3 cellular contexts compared by ENCODE assay signal in the genomic region with DNA sequence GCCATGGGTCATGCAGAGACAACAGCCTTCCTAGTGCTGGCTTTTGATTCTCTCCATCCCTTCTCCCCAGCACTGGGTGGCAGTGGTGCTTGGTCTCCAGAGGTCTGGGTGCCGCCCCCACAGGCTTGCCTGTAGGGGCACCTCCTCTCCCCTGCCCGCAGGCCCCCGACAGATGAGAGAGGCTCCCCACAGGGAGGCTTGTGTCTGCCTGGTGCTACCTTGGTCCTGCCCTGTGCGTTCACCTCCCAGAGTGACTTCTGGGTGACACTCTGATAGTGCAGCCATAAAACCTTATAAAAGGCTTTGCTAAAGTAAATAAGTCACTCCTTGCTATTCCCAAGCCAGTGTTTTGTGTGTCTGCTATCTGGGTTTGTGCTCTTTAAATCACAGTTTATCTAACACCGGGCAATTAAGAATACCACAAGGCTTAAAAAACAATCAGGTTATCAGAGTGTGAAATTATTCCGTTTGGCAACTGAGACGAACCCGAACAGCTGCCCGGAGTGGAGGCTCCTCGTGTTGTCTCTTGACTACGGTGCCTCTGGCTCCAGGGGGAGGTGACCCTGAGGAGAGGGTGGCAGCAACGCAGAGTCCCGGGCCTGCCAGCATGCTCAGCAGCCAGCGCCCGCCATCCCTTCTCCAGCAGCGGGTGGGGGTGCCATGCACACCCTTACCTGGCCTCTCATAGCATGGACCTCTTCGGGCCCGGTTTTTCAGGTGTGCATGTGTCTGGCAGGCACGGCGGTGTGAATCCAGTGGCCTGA.
TF ChIP-seq lines count a peak whose summit lies in the region.

No MANE protein-coding gene starts in this region.

TF ChIP-seq in IMR-90, 13 proteins besides CTCF, POLR2A, EP300 and RAD21:
- TF ChIP-seq RCOR1 (IDR thresholded peaks at IDR 0.05; ENCODE audit: insufficient replicate concordance, low read length) (no peak), RFX5 (IDR thresholded peaks at IDR 0.05; ENCODE audit: low read depth, low read length) (no peak), CHD1 (IDR thresholded peaks at IDR 0.05; ENCODE audit: low read depth, low read length) (no peak), NFE2L2 (IDR thresholded peaks at IDR 0.05; ENCODE audit: low read depth, low read length) (no peak)
- TF ChIP-seq, protein P1, sequence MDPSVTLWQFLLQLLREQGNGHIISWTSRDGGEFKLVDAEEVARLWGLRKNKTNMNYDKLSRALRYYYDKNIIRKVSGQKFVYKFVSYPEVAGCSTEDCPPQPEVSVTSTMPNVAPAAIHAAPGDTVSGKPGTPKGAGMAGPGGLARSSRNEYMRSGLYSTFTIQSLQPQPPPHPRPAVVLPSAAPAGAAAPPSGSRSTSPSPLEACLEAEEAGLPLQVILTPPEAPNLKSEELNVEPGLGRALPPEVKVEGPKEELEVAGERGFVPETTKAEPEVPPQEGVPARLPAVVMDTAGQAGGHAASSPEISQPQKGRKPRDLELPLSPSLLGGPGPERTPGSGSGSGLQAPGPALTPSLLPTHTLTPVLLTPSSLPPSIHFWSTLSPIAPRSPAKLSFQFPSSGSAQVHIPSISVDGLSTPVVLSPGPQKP (IDR thresholded peaks at IDR 0.05; ENCODE audit: borderline replicate concordance, low read depth, low read length) = no peak

TF ChIP-seq in WTC11, 78 proteins besides CTCF, POLR2A, EP300 and RAD21:
- no peak for TF ChIP-seq NFATC4 (CRISPR knock-in tag; IDR thresholded peaks at IDR 0.05)
- TF ChIP-seq SOX15 (CRISPR knock-in tag; IDR thresholded peaks at IDR 0.05) = no peak
- no peak for TF ChIP-seq MYBL2 (CRISPR knock-in tag; IDR thresholded peaks at IDR 0.05)
- no peak for TF ChIP-seq ZNF121 (CRISPR knock-in tag; IDR thresholded peaks at IDR 0.05)
- TF ChIP-seq, protein P2, sequence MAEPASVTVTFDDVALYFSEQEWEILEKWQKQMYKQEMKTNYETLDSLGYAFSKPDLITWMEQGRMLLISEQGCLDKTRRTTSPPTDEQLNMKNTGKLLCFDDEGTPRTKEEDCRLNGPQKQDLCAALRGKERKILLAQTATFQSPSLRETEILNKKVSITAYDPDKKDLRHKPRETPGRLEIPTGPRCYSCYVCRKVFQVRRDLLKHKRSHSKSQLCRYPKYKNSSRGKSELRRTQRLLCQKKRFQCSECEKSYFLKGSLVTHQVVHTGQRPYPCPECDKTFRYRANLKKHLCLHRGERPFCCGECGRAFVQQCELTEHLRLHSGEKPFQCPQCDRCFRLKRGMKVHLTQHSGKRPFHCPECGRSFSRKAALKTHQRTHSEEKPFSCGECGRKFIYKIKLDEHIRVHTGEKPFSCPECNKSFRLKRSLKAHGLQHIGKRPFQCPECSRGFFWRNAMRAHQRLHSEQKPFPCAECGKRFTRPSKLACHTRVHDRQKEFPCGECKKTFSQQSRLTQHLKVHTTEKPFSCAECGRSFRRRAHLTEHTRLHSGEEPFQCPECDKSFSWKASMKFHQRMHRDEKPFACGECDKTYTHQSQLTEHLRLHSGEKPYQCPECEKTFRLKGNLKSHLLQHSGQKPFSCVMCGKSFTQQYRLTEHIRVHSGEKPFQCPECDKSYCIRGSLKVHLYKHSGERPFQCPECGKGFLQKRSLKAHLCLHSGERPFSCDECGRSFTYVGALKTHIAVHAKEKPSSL (CRISPR knock-in tag; conservative IDR thresholded peaks at IDR 0.05) = no peak
- TF ChIP-seq NFE2L1 (CRISPR knock-in tag; IDR thresholded peaks at IDR 0.05) = no peak
- TF ChIP-seq RORB (CRISPR knock-in tag; IDR thresholded peaks at IDR 0.05) = no peak
- no peak for TF ChIP-seq TP53 (CRISPR knock-in tag; IDR thresholded peaks at IDR 0.05)
- TF ChIP-seq CREB1 (CRISPR knock-in tag; IDR thresholded peaks at IDR 0.05) = no peak
- no peak for TF ChIP-seq ATF1 (CRISPR knock-in tag; IDR thresholded peaks at IDR 0.05)
TF ChIP-seq in WTC11: peak in this region for 0.

TF ChIP-seq in SK-N-SH treated with all-trans-retinoic acid at 6 μM for 48 hours, 23 proteins besides CTCF, POLR2A, EP300 and RAD21:
- TF ChIP-seq, protein P3, sequence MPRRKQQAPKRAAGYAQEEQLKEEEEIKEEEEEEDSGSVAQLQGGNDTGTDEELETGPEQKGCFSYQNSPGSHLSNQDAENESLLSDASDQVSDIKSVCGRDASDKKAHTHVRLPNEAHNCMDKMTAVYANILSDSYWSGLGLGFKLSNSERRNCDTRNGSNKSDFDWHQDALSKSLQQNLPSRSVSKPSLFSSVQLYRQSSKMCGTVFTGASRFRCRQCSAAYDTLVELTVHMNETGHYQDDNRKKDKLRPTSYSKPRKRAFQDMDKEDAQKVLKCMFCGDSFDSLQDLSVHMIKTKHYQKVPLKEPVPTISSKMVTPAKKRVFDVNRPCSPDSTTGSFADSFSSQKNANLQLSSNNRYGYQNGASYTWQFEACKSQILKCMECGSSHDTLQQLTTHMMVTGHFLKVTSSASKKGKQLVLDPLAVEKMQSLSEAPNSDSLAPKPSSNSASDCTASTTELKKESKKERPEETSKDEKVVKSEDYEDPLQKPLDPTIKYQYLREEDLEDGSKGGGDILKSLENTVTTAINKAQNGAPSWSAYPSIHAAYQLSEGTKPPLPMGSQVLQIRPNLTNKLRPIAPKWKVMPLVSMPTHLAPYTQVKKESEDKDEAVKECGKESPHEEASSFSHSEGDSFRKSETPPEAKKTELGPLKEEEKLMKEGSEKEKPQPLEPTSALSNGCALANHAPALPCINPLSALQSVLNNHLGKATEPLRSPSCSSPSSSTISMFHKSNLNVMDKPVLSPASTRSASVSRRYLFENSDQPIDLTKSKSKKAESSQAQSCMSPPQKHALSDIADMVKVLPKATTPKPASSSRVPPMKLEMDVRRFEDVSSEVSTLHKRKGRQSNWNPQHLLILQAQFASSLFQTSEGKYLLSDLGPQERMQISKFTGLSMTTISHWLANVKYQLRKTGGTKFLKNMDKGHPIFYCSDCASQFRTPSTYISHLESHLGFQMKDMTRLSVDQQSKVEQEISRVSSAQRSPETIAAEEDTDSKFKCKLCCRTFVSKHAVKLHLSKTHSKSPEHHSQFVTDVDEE (CRISPR knock-in tag; IDR thresholded peaks at IDR 0.05) = no peak
- TF ChIP-seq ESRRG (CRISPR knock-in tag; IDR thresholded peaks at IDR 0.05) = no peak
- no peak for TF ChIP-seq ZFP30 (CRISPR knock-in tag; IDR thresholded peaks at IDR 0.05)
- no peak for TF ChIP-seq GLIS3 (CRISPR knock-in tag; IDR thresholded peaks at IDR 0.05)
- TF ChIP-seq, protein P4, sequence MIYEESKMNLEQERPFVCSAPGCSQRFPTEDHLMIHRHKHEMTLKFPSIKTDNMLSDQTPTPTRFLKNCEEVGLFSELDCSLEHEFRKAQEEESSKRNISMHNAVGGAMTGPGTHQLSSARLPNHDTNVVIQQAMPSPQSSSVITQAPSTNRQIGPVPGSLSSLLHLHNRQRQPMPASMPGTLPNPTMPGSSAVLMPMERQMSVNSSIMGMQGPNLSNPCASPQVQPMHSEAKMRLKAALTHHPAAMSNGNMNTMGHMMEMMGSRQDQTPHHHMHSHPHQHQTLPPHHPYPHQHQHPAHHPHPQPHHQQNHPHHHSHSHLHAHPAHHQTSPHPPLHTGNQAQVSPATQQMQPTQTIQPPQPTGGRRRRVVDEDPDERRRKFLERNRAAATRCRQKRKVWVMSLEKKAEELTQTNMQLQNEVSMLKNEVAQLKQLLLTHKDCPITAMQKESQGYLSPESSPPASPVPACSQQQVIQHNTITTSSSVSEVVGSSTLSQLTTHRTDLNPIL (CRISPR knock-in tag; IDR thresholded peaks at IDR 0.05; ENCODE audit: low read depth) = no peak
- no peak for TF ChIP-seq TOX (CRISPR knock-in tag; IDR thresholded peaks at IDR 0.05; ENCODE audit: borderline replicate concordance)
- no peak for TF ChIP-seq TCF4 (CRISPR knock-in tag; IDR thresholded peaks at IDR 0.05; ENCODE audit: borderline replicate concordance)
- TF ChIP-seq ARNTL (CRISPR knock-in tag; IDR thresholded peaks at IDR 0.05; ENCODE audit: borderline replicate concordance, low read depth) = no peak
- no peak for TF ChIP-seq SNAI2 (CRISPR knock-in tag; IDR thresholded peaks at IDR 0.05)
- no peak for TF ChIP-seq ZNF565 (CRISPR knock-in tag; conservative IDR thresholded peaks at IDR 0.05; ENCODE audit: low read depth)
- no peak for TF ChIP-seq ISL1 (CRISPR knock-in tag; IDR thresholded peaks at IDR 0.05)
- TF ChIP-seq ZC3H10 (CRISPR knock-in tag; IDR thresholded peaks at IDR 0.05) = no peak
- no peak for TF ChIP-seq ZNF8 (CRISPR knock-in tag; IDR thresholded peaks at IDR 0.05)
- no peak for TF ChIP-seq RARB (CRISPR knock-in tag; IDR thresholded peaks at IDR 0.05)
- no peak for TF ChIP-seq CSDC2 (CRISPR knock-in tag; IDR thresholded peaks at IDR 0.05)
- TF ChIP-seq BACH2 (CRISPR knock-in tag; IDR thresholded peaks at IDR 0.05; ENCODE audit: borderline replicate concordance) = no peak
